In the genomic region with DNA sequence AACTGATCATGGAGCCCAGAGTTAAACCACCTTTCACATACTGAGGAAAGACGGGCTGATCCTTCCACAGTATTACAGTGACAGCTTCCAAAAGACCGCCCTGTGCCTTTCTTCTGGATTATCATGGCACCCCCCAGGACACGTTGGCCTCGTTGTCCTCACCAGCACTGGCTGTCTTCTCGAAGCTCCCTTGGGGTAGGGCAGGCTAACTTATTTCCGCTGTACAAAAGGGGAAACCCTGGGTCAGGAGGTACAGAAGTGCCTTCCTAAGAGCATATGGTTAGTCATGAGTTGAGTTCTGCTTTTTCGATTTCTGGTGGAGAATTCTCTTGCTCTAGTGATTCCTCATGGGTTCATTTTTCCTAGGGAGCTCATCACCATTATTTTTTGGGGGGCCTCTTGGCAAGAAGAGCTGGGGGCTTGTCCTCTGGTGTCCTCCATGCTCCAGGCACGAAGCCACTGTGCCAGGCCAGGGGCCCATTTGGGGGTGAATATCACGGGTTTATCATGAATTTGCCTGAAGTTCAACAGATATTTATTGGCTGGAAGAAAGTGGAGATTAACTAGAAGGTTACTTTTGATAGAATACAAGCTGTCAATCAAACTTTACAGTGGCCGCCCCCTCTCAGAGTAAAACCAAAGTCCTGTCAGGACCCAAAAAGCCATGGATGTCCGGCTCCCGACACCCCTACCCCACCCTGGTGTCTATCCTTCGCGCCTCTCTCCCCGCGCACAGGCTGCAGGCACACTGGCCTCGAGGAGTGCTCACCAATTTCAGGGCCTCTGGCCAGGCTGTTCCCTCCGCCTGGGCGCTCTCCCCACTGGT, we compare ENCODE assay signal across 1 cellular context.
TF ChIP-seq lines count a peak whose summit lies in the region.

No MANE protein-coding gene starts in this region.

TF ChIP-seq in GM12878, 131 proteins besides CTCF, POLR2A, EP300 and RAD21 (continued from another document and continues in another):
- TF ChIP-seq MEF2A (IDR thresholded peaks at IDR 0.05; ENCODE audit: insufficient read depth, low read depth, low read length), result 0 out of 2 replicates have a peak, but pooled peaks have one; percentile 22
- TF ChIP-seq RBBP5 (conservative IDR thresholded peaks at IDR 0.05), result no peak
- TF ChIP-seq WRNIP1 (IDR thresholded peaks at IDR 0.05; ENCODE audit: borderline replicate concordance, low read depth, low read length), result no peak
- TF ChIP-seq, protein P1, sequence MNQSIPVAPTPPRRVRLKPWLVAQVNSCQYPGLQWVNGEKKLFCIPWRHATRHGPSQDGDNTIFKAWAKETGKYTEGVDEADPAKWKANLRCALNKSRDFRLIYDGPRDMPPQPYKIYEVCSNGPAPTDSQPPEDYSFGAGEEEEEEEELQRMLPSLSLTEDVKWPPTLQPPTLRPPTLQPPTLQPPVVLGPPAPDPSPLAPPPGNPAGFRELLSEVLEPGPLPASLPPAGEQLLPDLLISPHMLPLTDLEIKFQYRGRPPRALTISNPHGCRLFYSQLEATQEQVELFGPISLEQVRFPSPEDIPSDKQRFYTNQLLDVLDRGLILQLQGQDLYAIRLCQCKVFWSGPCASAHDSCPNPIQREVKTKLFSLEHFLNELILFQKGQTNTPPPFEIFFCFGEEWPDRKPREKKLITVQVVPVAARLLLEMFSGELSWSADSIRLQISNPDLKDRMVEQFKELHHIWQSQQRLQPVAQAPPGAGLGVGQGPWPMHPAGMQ (IDR thresholded peaks at IDR 0.05; ENCODE audit: borderline replicate concordance), result no peak
- TF ChIP-seq NR2C1 (IDR thresholded peaks at IDR 0.05), result no peak
- no peak for TF ChIP-seq ZSCAN29 (IDR thresholded peaks at IDR 0.05)
- TF ChIP-seq, protein P2, sequence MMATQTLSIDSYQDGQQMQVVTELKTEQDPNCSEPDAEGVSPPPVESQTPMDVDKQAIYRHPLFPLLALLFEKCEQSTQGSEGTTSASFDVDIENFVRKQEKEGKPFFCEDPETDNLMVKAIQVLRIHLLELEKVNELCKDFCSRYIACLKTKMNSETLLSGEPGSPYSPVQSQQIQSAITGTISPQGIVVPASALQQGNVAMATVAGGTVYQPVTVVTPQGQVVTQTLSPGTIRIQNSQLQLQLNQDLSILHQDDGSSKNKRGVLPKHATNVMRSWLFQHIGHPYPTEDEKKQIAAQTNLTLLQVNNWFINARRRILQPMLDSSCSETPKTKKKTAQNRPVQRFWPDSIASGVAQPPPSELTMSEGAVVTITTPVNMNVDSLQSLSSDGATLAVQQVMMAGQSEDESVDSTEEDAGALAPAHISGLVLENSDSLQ (IDR thresholded peaks at IDR 0.05), result peak; percentile 84
- no peak for TF ChIP-seq HDAC2 (IDR thresholded peaks at IDR 0.05)
- TF ChIP-seq, protein P3, sequence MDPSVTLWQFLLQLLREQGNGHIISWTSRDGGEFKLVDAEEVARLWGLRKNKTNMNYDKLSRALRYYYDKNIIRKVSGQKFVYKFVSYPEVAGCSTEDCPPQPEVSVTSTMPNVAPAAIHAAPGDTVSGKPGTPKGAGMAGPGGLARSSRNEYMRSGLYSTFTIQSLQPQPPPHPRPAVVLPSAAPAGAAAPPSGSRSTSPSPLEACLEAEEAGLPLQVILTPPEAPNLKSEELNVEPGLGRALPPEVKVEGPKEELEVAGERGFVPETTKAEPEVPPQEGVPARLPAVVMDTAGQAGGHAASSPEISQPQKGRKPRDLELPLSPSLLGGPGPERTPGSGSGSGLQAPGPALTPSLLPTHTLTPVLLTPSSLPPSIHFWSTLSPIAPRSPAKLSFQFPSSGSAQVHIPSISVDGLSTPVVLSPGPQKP (IDR thresholded peaks at IDR 0.05; ENCODE audit: low read depth, low read length), result no peak
- TF ChIP-seq PML (IDR thresholded peaks at IDR 0.05; ENCODE audit: low read length), result no peak
- TF ChIP-seq RFX5 (IDR thresholded peaks at IDR 0.05; ENCODE audit: low read depth, low read length), result no peak
- no peak for TF ChIP-seq YBX1 (IDR thresholded peaks at IDR 0.05)
- TF ChIP-seq, protein P4, sequence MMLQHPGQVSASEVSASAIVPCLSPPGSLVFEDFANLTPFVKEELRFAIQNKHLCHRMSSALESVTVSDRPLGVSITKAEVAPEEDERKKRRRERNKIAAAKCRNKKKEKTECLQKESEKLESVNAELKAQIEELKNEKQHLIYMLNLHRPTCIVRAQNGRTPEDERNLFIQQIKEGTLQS (IDR thresholded peaks at IDR 0.05; ENCODE audit: borderline replicate concordance, extremely low read depth, low read depth, low read length), result no peak
- TF ChIP-seq MEF2B (IDR thresholded peaks at IDR 0.05; ENCODE audit: partially characterized antibody, poor library complexity, severe bottlenecking), result peak; percentile 88
- TF ChIP-seq, protein P5, sequence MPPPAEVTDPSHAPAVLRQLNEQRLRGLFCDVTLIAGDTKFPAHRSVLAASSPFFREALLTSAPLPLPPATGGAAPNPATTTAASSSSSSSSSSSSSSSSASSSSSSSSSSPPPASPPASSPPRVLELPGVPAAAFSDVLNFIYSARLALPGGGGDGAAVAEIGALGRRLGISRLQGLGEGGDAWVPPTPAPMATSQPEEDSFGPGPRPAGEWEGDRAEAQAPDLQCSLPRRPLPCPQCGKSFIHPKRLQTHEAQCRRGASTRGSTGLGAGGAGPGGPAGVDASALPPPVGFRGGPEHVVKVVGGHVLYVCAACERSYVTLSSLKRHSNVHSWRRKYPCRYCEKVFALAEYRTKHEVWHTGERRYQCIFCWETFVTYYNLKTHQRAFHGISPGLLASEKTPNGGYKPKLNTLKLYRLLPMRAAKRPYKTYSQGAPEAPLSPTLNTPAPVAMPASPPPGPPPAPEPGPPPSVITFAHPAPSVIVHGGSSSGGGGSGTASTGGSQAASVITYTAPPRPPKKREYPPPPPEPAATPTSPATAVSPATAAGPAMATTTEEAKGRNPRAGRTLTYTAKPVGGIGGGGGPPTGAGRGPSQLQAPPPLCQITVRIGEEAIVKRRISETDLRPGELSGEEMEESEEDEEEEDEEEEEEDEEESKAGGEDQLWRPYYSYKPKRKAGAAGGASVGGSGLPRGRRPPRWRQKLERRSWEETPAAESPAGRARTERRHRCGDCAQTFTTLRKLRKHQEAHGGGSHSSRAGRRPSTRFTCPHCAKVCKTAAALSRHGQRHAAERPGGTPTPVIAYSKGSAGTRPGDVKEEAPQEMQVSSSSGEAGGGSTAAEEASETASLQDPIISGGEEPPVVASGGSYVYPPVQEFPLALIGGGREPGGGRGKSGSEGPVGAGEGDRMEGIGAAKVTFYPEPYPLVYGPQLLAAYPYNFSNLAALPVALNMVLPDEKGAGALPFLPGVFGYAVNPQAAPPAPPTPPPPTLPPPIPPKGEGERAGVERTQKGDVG (CRISPR knock-in tag; IDR thresholded peaks at IDR 0.05), result peak; percentile 76; the same call in 1 of the 2 replicates
- TF ChIP-seq, protein P6, sequence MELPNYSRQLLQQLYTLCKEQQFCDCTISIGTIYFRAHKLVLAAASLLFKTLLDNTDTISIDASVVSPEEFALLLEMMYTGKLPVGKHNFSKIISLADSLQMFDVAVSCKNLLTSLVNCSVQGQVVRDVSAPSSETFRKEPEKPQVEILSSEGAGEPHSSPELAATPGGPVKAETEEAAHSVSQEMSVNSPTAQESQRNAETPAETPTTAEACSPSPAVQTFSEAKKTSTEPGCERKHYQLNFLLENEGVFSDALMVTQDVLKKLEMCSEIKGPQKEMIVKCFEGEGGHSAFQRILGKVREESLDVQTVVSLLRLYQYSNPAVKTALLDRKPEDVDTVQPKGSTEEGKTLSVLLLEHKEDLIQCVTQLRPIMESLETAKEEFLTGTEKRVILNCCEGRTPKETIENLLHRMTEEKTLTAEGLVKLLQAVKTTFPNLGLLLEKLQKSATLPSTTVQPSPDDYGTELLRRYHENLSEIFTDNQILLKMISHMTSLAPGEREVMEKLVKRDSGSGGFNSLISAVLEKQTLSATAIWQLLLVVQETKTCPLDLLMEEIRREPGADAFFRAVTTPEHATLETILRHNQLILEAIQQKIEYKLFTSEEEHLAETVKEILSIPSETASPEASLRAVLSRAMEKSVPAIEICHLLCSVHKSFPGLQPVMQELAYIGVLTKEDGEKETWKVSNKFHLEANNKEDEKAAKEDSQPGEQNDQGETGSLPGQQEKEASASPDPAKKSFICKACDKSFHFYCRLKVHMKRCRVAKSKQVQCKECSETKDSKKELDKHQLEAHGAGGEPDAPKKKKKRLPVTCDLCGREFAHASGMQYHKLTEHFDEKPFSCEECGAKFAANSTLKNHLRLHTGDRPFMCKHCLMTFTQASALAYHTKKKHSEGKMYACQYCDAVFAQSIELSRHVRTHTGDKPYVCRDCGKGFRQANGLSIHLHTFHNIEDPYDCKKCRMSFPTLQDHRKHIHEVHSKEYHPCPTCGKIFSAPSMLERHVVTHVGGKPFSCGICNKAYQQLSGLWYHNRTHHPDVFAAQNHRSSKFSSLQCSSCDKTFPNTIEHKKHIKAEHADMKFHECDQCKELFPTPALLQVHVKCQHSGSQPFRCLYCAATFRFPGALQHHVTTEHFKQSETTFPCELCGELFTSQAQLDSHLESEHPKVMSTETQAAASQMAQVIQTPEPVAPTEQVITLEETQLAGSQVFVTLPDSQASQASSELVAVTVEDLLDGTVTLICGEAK (IDR thresholded peaks at IDR 0.05; ENCODE audit: borderline replicate concordance), result no peak; the same call in 1 of the 2 replicates
- TF ChIP-seq ZZZ3 (IDR thresholded peaks at IDR 0.05; ENCODE audit: control insufficient read depth, insufficient read length, low read depth), result no peak
- TF ChIP-seq ASH2L (IDR thresholded peaks at IDR 0.05; ENCODE audit: borderline replicate concordance, low read depth), result no peak
- TF ChIP-seq STAT1 (conservative IDR thresholded peaks at IDR 0.05), result no peak
- 0 out of 2 replicates have a peak, but pooled peaks have one; percentile 4 for TF ChIP-seq SMC3 (IDR thresholded peaks at IDR 0.05; ENCODE audit: borderline replicate concordance, low read length)
- TF ChIP-seq CHD1 (IDR thresholded peaks at IDR 0.05; ENCODE audit: low read depth, low read length), result no peak
- 0 out of 2 replicates have a peak, but pooled peaks have one; percentile 57 for TF ChIP-seq CBX5 (IDR thresholded peaks at IDR 0.05; ENCODE audit: low read depth)
- TF ChIP-seq, protein P7, sequence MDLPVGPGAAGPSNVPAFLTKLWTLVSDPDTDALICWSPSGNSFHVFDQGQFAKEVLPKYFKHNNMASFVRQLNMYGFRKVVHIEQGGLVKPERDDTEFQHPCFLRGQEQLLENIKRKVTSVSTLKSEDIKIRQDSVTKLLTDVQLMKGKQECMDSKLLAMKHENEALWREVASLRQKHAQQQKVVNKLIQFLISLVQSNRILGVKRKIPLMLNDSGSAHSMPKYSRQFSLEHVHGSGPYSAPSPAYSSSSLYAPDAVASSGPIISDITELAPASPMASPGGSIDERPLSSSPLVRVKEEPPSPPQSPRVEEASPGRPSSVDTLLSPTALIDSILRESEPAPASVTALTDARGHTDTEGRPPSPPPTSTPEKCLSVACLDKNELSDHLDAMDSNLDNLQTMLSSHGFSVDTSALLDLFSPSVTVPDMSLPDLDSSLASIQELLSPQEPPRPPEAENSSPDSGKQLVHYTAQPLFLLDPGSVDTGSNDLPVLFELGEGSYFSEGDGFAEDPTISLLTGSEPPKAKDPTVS (IDR thresholded peaks at IDR 0.05; ENCODE audit: low read depth, low read length), result no peak
- TF ChIP-seq, protein P8, sequence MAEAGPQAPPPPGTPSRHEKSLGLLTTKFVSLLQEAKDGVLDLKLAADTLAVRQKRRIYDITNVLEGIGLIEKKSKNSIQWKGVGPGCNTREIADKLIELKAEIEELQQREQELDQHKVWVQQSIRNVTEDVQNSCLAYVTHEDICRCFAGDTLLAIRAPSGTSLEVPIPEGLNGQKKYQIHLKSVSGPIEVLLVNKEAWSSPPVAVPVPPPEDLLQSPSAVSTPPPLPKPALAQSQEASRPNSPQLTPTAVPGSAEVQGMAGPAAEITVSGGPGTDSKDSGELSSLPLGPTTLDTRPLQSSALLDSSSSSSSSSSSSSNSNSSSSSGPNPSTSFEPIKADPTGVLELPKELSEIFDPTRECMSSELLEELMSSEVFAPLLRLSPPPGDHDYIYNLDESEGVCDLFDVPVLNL (IDR thresholded peaks at IDR 0.05; ENCODE audit: low read depth, low read length), result no peak
- no peak for TF ChIP-seq TCF12 (IDR thresholded peaks at IDR 0.05; ENCODE audit: low read depth, low read length)
- TF ChIP-seq EZH2 (IDR thresholded peaks at IDR 0.05; ENCODE audit: borderline replicate concordance, control insufficient read depth, low read depth, low read length), result no peak
- no peak for TF ChIP-seq SREBF2 (IDR thresholded peaks at IDR 0.05; ENCODE audit: low read length)
- no peak for TF ChIP-seq SIN3A (IDR thresholded peaks at IDR 0.05; ENCODE audit: low read depth, low read length)
- TF ChIP-seq, protein P9, sequence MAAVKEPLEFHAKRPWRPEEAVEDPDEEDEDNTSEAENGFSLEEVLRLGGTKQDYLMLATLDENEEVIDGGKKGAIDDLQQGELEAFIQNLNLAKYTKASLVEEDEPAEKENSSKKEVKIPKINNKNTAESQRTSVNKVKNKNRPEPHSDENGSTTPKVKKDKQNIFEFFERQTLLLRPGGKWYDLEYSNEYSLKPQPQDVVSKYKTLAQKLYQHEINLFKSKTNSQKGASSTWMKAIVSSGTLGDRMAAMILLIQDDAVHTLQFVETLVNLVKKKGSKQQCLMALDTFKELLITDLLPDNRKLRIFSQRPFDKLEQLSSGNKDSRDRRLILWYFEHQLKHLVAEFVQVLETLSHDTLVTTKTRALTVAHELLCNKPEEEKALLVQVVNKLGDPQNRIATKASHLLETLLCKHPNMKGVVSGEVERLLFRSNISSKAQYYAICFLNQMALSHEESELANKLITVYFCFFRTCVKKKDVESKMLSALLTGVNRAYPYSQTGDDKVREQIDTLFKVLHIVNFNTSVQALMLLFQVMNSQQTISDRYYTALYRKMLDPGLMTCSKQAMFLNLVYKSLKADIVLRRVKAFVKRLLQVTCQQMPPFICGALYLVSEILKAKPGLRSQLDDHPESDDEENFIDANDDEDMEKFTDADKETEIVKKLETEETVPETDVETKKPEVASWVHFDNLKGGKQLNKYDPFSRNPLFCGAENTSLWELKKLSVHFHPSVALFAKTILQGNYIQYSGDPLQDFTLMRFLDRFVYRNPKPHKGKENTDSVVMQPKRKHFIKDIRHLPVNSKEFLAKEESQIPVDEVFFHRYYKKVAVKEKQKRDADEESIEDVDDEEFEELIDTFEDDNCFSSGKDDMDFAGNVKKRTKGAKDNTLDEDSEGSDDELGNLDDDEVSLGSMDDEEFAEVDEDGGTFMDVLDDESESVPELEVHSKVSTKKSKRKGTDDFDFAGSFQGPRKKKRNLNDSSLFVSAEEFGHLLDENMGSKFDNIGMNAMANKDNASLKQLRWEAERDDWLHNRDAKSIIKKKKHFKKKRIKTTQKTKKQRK (IDR thresholded peaks at IDR 0.05; ENCODE audit: low read depth, low read length), result no peak
- TF ChIP-seq DPF2 (IDR thresholded peaks at IDR 0.05), result peak; percentile 29; the same call in 1 of the 2 replicates
- no peak for TF ChIP-seq IRF4 (IDR thresholded peaks at IDR 0.05; ENCODE audit: low read depth, low read length)
- TF ChIP-seq SUPT20H (IDR thresholded peaks at IDR 0.05; ENCODE audit: borderline replicate concordance, control insufficient read depth, low read depth, low read length), result no peak
- TF ChIP-seq ZNF622 (IDR thresholded peaks at IDR 0.05), result no peak
- TF ChIP-seq SMAD5 (IDR thresholded peaks at IDR 0.05; ENCODE audit: low read depth), result no peak
